Comparison of ENCODE assay signal across 19 cellular contexts in genomic region chr16:2485811-2486507, GRCh38. TPM values are rescaled to one million over a fixed set of nuclear protein-coding genes. Genes with fewer than 3 reads are reported as not detected.
DNase-seq lines count a peak whose midpoint lies in the region; ATAC-seq and TF ChIP-seq lines count a peak whose summit lies in the region.
"Had no signal": no experiment of that assay in that cellular context is flagged by ENCODE, and none has a peak within 500 bp of the region (broad histone marks: within the 10 kb centered on the region; RNA-seq: fewer than 3 reads in every experiment).

No MANE protein-coding gene starts in this region.

- DNase-seq in breast epithelium (ENCODE audit: low spot score in 2 of 2) (no peak), MCF 10A (ENCODE audit: unreplicated experiment) (no peak), UCSD-AML1 (lab: John Stamatoyannopoulos, UW; ENCODE audit: unreplicated experiment) (peak; percentile 52), right cardiac atrium (peak in 2 of 3 donors; percentile 50 to 53), osteoblast (ENCODE audit: insufficient read length, low spot score, missing footprints) (peak; percentile 46), Peyer's patch (no peak), omental fat pad (ENCODE audit: low spot score) (no peak)
- DNase-seq: Caco-2, GOT3, MM.1S, NCI-H1105, NCI-H1694 treated with DMSO at 0.1 percent for 48 hours, NCI-H446, NCI-H748 treated with DMSO at 0.1 percent for 48 hours, SHP77 had no signal

- POLR2A ChIA-PET in MCF 10A (lab: Yijun Ruan, JAX) = no interaction called here

- H3K4me1 Mint-ChIP-seq in MCF 10A (ENCODE audit: insufficient read depth, unreplicated experiment) = peaks cover 4% of the 10 kb centered on the region

- no peaks in the 10 kb centered on the region for H3K27me3 Mint-ChIP-seq in MCF 10A (ENCODE audit: insufficient read depth, unreplicated experiment)

- H3K27me3 ChIP-seq in breast epithelium (no peaks in the 10 kb centered on the region), right cardiac atrium (ENCODE audit: control insufficient read depth, insufficient read depth) (no peaks in the 10 kb centered on the region), osteoblast (ENCODE audit: insufficient read depth, low read length) (no peaks in the 10 kb centered on the region), Peyer's patch (no peaks in the 10 kb centered on the region)

- peaks cover 61% of the 10 kb centered on the region for H3K79me2 ChIP-seq in osteoblast (ENCODE audit: insufficient read depth, low read length)

- peaks cover 26% of the 10 kb centered on the region for H4K20me1 ChIP-seq in osteoblast (ENCODE audit: insufficient read depth, low read length)

- no peaks in the 10 kb centered on the region for H3K36me3 Mint-ChIP-seq in MCF 10A (ENCODE audit: insufficient read depth, unreplicated experiment)

- ATAC-seq in right cardiac atrium (peak in 1 of 2 donors; percentile 49), omental fat pad (ENCODE audit: low FRiP score) (no peak), GM18873 (IDR thresholded peaks at IDR 0.05; ENCODE audit: low FRiP score, unreplicated experiment) (no peak)

- TF ChIP-seq POLR2A in breast epithelium (IDR thresholded peaks at IDR 0.05) = no peak
- no peak for TF ChIP-seq POLR2A in Peyer's patch (IDR thresholded peaks at IDR 0.05)

- no peaks in the 10 kb centered on the region for H3K9me3 ChIP-seq in breast epithelium
- no peaks in the 10 kb centered on the region for H3K9me3 ChIP-seq in right cardiac atrium (ENCODE audit: control insufficient read depth, low read length)
- H3K9me3 ChIP-seq in osteoblast (ENCODE audit: low read depth, low read length) = no peaks in the 10 kb centered on the region
- no peaks in the 10 kb centered on the region for H3K9me3 ChIP-seq in Peyer's patch
- H3K9me3 ChIP-seq: Caco-2 had no signal

- BruUV-seq in MCF 10A (replicated peaks; lab: Mats Ljungman, UMichigan) = no TSS peak

- CTCF ChIA-PET in MCF 10A (lab: Yijun Ruan, JAX) = interaction anchor here (2.3 kb wide), 1 partner anchor 16 kb away, joined by 4 read pairs; no protein-coding TSS in a partner anchor

- no peaks in the 10 kb centered on the region for H3K9me3 Mint-ChIP-seq in MCF 10A (ENCODE audit: unreplicated experiment)

- H2AFZ ChIP-seq in osteoblast (ENCODE audit: low read length) = no peak overlapping the region

- H3K36me3 ChIP-seq in breast epithelium = no peaks in the 10 kb centered on the region
- H3K36me3 ChIP-seq in osteoblast (ENCODE audit: insufficient read depth, low read length) = peaks cover 4% of the 10 kb centered on the region
- H3K36me3 ChIP-seq in Peyer's patch = no peaks in the 10 kb centered on the region

- TF ChIP-seq CTCF in breast epithelium (IDR thresholded peaks at IDR 0.05) (no peak), MCF 10A (IDR thresholded peaks at IDR 0.05; ENCODE audit: unreplicated experiment) (no peak), osteoblast (IDR thresholded peaks at IDR 0.05; ENCODE audit: extremely low read depth, low read depth, low read length) (no peak), Peyer's patch (IDR thresholded peaks at IDR 0.05) (no peak), omental fat pad (IDR thresholded peaks at IDR 0.05) (no peak)

- H3K4me3 Mint-ChIP-seq in MCF 10A (ENCODE audit: unreplicated experiment) = no peak overlapping the region

- H3K27ac ChIP-seq in breast epithelium (peak overlapping the region; percentile 29 to 90), right cardiac atrium (ENCODE audit: low read length) (no peak overlapping the region), osteoblast (ENCODE audit: low read depth, low read length) (no peak overlapping the region), Peyer's patch (no peak overlapping the region)
- H3K27ac ChIP-seq: 22Rv1, C4-2B, KMS-11 had no signal

- H3K4me2 ChIP-seq in osteoblast (ENCODE audit: insufficient read depth, low read length) = no peak overlapping the region
- H3K4me2 ChIP-seq: KMS-11 had no signal

- peak overlapping the region in 2 of 3 donors; percentile 7 to 26 for H3K4me3 ChIP-seq in breast epithelium
- no peak overlapping the region for H3K4me3 ChIP-seq in right cardiac atrium (ENCODE audit: low read length)
- H3K4me3 ChIP-seq in osteoblast (ENCODE audit: insufficient read depth, low read length) = no peak overlapping the region
- no peak overlapping the region for H3K4me3 ChIP-seq in Peyer's patch

- 70% methylated on average over 33 of the region's 33 CpGs for WGBS in right cardiac atrium

- intact Hi-C loops in breast epithelium (cut with DNase I; ENCODE audit: low total_unique reads) = no loop called here
- intact Hi-C loops in MCF 10A (cut with micrococcal nuclease) = no loop called here
- intact Hi-C loops in right cardiac atrium (cut with DNase I) = no loop called here

- no peak overlapping the region for H3K27ac Mint-ChIP-seq in MCF 10A (ENCODE audit: low read depth, unreplicated experiment)

- peaks cover 10 to 27% of the 10 kb centered on the region in 2 donors for H3K4me1 ChIP-seq in breast epithelium
- no peaks in the 10 kb centered on the region for H3K4me1 ChIP-seq in right cardiac atrium (ENCODE audit: control insufficient read depth, insufficient read depth, low read length)
- peaks cover 14% of the 10 kb centered on the region for H3K4me1 ChIP-seq in osteoblast (ENCODE audit: insufficient read depth, low read length)
- peaks cover 0 to 16% (median 5%) of the 10 kb centered on the region in 4 donors for H3K4me1 ChIP-seq in Peyer's patch
- H3K4me1 ChIP-seq: Caco-2 had no signal

RNA-seq across cellular contexts. Expression of gene TBC1D24, which starts 11.0 kb away (rescaled TPM):
- total RNA-seq in breast epithelium = 10 to 100 TPM in 2 of 3 donors, 1 to 10 TPM in 1; 8.8 to 22.0 (median 16.7) TPM
- total RNA-seq in MCF 10A (2022) = 7.6 and 8.1 TPM in 2 replicates
- total RNA-seq in right cardiac atrium = 10 to 100 TPM; 11.6 to 15.5 (median 13.0) TPM
- polyA plus RNA-seq in right cardiac atrium = 5.7 TPM
- total RNA-seq in osteoblast = 15.9 and 16.6 TPM in 2 replicates
- total RNA-seq in Peyer's patch = 10 to 100 TPM in 3 of 4 donors, 1 to 10 TPM in 1; 5.6 to 16.2 (median 13.6) TPM
- 10 to 100 TPM; 10.4 to 19.4 (median 13.0) TPM for total RNA-seq in omental fat pad

RNA-seq across cellular contexts. Expression of gene NTN3, which starts 14.9 kb away (rescaled TPM):
- total RNA-seq in breast epithelium (not detected), MCF 10A (2022) (not detected in 2 replicates), right cardiac atrium (1 to 10 TPM in 2 of 4 donors, under 1 TPM in 2; 0.50 to 1.8 (median 0.90) TPM), osteoblast (under 0.01 and 0.36 TPM in 2 replicates), Peyer's patch (not detected), omental fat pad (under 1 TPM in 2 of 4 donors, not detected in 2; 0.28 to 0.44 TPM)
- polyA plus RNA-seq in right cardiac atrium = 0.59 TPM

RNA-seq across cellular contexts. Expression of gene TEDC2, which starts 26.1 kb away (rescaled TPM):
- total RNA-seq in breast epithelium = 1 to 10 TPM in 1 of 3 donors, under 1 TPM in 1, not detected in 1; 0.98 to 1.0 TPM
- total RNA-seq in MCF 10A (2022) = 3.5 and 6.9 TPM in 2 replicates
- total RNA-seq in right cardiac atrium = 1 to 10 TPM in 2 of 4 donors, under 1 TPM in 2; 0.58 to 2.2 (median 1.2) TPM
- 1.5 TPM for polyA plus RNA-seq in right cardiac atrium
- 3.5 and 5.1 TPM in 2 replicates for total RNA-seq in osteoblast
- 10 to 100 TPM in 1 of 4 donors, 1 to 10 TPM in 3; 1.4 to 13.2 (median 3.7) TPM for total RNA-seq in Peyer's patch
- 1 to 10 TPM in 1 of 4 donors, under 1 TPM in 1, not detected in 2; 0.50 to 1.1 TPM for total RNA-seq in omental fat pad

RNA-seq across cellular contexts. Expression of gene ATP6V0C, which starts 27.8 kb away (rescaled TPM):
- total RNA-seq in breast epithelium (10 to 100 TPM; 27.5 to 70.2 (median 45.4) TPM), MCF 10A (2022) (173 and 198 TPM in 2 replicates), right cardiac atrium (100 to 1,000 TPM; 153 to 180 (median 179) TPM), osteoblast (18.8 and 22.7 TPM in 2 replicates), Peyer's patch (100 to 1,000 TPM in 2 of 4 donors, 10 to 100 TPM in 2; 27.2 to 116 (median 101) TPM), omental fat pad (100 to 1,000 TPM in 1 of 4 donors, 10 to 100 TPM in 3; 43.5 to 113 (median 67.9) TPM)
- polyA plus RNA-seq in right cardiac atrium = 206 TPM

RNA-seq across cellular contexts. Expression of gene AMDHD2, which starts 34.2 kb away (rescaled TPM):
- total RNA-seq in breast epithelium (10 to 100 TPM; 27.9 to 57.0 (median 28.2) TPM), MCF 10A (2022) (15.8 and 26.5 TPM in 2 replicates), right cardiac atrium (10 to 100 TPM; 10.6 to 16.5 (median 14.4) TPM), osteoblast (88.4 and 94.8 TPM in 2 replicates), Peyer's patch (100 to 1,000 TPM in 1 of 4 donors, 10 to 100 TPM in 3; 56.0 to 173 (median 83.8) TPM), omental fat pad (10 to 100 TPM; 26.7 to 35.9 (median 30.7) TPM)
- 12.1 TPM for polyA plus RNA-seq in right cardiac atrium

Comparison
In these comparisons a context has a peak if more than half of its experiments do, and no peak if none do; other contexts are left out.
1. DNase-seq: peak in UCSD-AML1 (single experiment), right cardiac atrium (2 of 3) and osteoblast (single experiment); none in breast epithelium (0 of 2), MCF 10A (single experiment), Peyer's patch (0 of 3) and omental fat pad (single experiment).
2. H3K27ac ChIP-seq: peak in breast epithelium (2 of 2); none in right cardiac atrium (single experiment), osteoblast (single experiment) and Peyer's patch (0 of 4).
3. H3K4me3 ChIP-seq: peak in breast epithelium (2 of 3); none in right cardiac atrium (single experiment), osteoblast (single experiment) and Peyer's patch (0 of 4).